Comparison of ENCODE assay signal across 1 cellular context in genomic region chr5:150081541-150082283, GRCh38.
TF ChIP-seq lines count a peak whose summit lies in the region.

No MANE protein-coding gene starts in this region.

TF ChIP-seq in GM12878, 131 proteins besides CTCF, POLR2A, EP300 and RAD21 (continued from another document and continues in another):
- TF ChIP-seq EZH2 (IDR thresholded peaks at IDR 0.05; ENCODE audit: borderline replicate concordance, control insufficient read depth, low read depth, low read length) (no peak), MYC (IDR thresholded peaks at IDR 0.05; ENCODE audit: insufficient read depth, insufficient read length, insufficient replicate concordance, low read length, severe bottlenecking) (no peak), ZNF207 (IDR thresholded peaks at IDR 0.05; ENCODE audit: borderline replicate concordance) (no peak), SREBF2 (IDR thresholded peaks at IDR 0.05; ENCODE audit: low read length) (no peak), PAX5 (IDR thresholded peaks at IDR 0.05; ENCODE audit: borderline replicate concordance, low read depth, low read length) (peak; percentile 82; the same call in 1 of the 2 replicates), RELB (IDR thresholded peaks at IDR 0.05; ENCODE audit: low read depth) (peak; percentile 85), PKNOX1 (IDR thresholded peaks at IDR 0.05) (no peak), YBX1 (IDR thresholded peaks at IDR 0.05) (no peak), EGR1 (IDR thresholded peaks at IDR 0.05; ENCODE audit: borderline replicate concordance in 1 of 2, low read depth in 2 of 2, low read length in 2 of 2) (peak in 1 of 2 experiments; percentile 94; a peak in 2 of 3 replicates), MEF2B (IDR thresholded peaks at IDR 0.05; ENCODE audit: partially characterized antibody, poor library complexity, severe bottlenecking) (peak; percentile 84), MTA3 (IDR thresholded peaks at IDR 0.05; ENCODE audit: borderline replicate concordance, low read length) (no peak; the same call in 1 of the 2 replicates), JUNB (IDR thresholded peaks at IDR 0.05) (no peak), LARP7 (IDR thresholded peaks at IDR 0.05) (peak; percentile 20; the same call in 1 of the 2 replicates), SIN3A (IDR thresholded peaks at IDR 0.05; ENCODE audit: low read depth, low read length) (no peak), NBN (IDR thresholded peaks at IDR 0.05) (peak; percentile 73; the same call in 1 of the 2 replicates), TCF3 (IDR thresholded peaks at IDR 0.05; ENCODE audit: borderline replicate concordance, insufficient read depth, low read depth, low read length) (no peak), SPI1 (IDR thresholded peaks at IDR 0.05; ENCODE audit: borderline replicate concordance, insufficient read depth, low read depth, low read length) (peak; percentile 95), ESRRA (IDR thresholded peaks at IDR 0.05; ENCODE audit: low read length) (no peak), NR2C1 (IDR thresholded peaks at IDR 0.05) (no peak), CREB1 (IDR thresholded peaks at IDR 0.05; ENCODE audit: low read depth) (peak; percentile 65; the same call in 1 of the 2 replicates), IRF4 (IDR thresholded peaks at IDR 0.05; ENCODE audit: low read depth, low read length) (peak; percentile 83), MEF2A (IDR thresholded peaks at IDR 0.05; ENCODE audit: insufficient read depth, low read depth, low read length) (peak; percentile 70), SMAD1 (IDR thresholded peaks at IDR 0.05; ENCODE audit: low read depth, partially characterized antibody) (no peak), SMAD5 (IDR thresholded peaks at IDR 0.05; ENCODE audit: low read depth) (no peak), ZBED1 (IDR thresholded peaks at IDR 0.05; ENCODE audit: borderline replicate concordance) (no peak), ZNF622 (IDR thresholded peaks at IDR 0.05) (no peak), BACH1 (IDR thresholded peaks at IDR 0.05; ENCODE audit: borderline replicate concordance) (peak; percentile 81; the same call in 1 of the 2 replicates), HDGF (IDR thresholded peaks at IDR 0.05) (peak; percentile 73; the same call in 1 of the 2 replicates), MYB (IDR thresholded peaks at IDR 0.05; ENCODE audit: borderline replicate concordance, low read depth, low read length) (no peak), HCFC1 (IDR thresholded peaks at IDR 0.05; ENCODE audit: low read length) (no peak), SREBF1 (IDR thresholded peaks at IDR 0.05; ENCODE audit: low read length) (no peak), POU2F2 (IDR thresholded peaks at IDR 0.05; ENCODE audit: borderline replicate concordance, low read depth, low read length) (0 out of 3 replicates have a peak, but pooled peaks have one; percentile 38), ZNF24 (IDR thresholded peaks at IDR 0.05) (no peak), KAT2A (conservative IDR thresholded peaks at IDR 0.05; ENCODE audit: control insufficient read depth, low read depth, low read length) (no peak), BRCA1 (IDR thresholded peaks at IDR 0.05; ENCODE audit: low read depth, low read length) (no peak), KDM1A (IDR thresholded peaks at IDR 0.05; ENCODE audit: borderline replicate concordance) (no peak), TARDBP (IDR thresholded peaks at IDR 0.05; ENCODE audit: borderline replicate concordance) (no peak), ZNF687 (IDR thresholded peaks at IDR 0.05) (no peak), EED (IDR thresholded peaks at IDR 0.05; ENCODE audit: low read depth) (peak; percentile 94), RUNX3 (IDR thresholded peaks at IDR 0.05; ENCODE audit: low read length) (peak; percentile 63), ZNF384 (IDR thresholded peaks at IDR 0.05; ENCODE audit: borderline replicate concordance, low read depth, low read length) (no peak), NR2F1 (conservative IDR thresholded peaks at IDR 0.05) (peak; percentile 68), HDAC6 (IDR thresholded peaks at IDR 0.05; ENCODE audit: unreplicated experiment) (no peak), SIX5 (IDR thresholded peaks at IDR 0.05; ENCODE audit: low read depth, low read length, severe bottlenecking) (no peak), CREM (IDR thresholded peaks at IDR 0.05; ENCODE audit: low read depth) (peak; percentile 88), PML (IDR thresholded peaks at IDR 0.05; ENCODE audit: low read length) (no peak), BCL11A (IDR thresholded peaks at IDR 0.05; ENCODE audit: low read depth, low read length) (peak; percentile 87; the same call in 1 of the 2 replicates), KLF5 (IDR thresholded peaks at IDR 0.05; ENCODE audit: partially characterized antibody) (no peak), TAF1 (IDR thresholded peaks at IDR 0.05; ENCODE audit: borderline replicate concordance, low read depth, low read length) (no peak), ATF3 (IDR thresholded peaks at IDR 0.05; ENCODE audit: borderline replicate concordance, extremely low read depth, low read depth, low read length) (no peak), HDAC2 (IDR thresholded peaks at IDR 0.05) (no peak), POLR2AphosphoS5 (IDR thresholded peaks at IDR 0.05; ENCODE audit: low read length) (peak; percentile 60; the same call in 1 of the 2 replicates), NRF1 (conservative IDR thresholded peaks at IDR 0.05; ENCODE audit: low read depth, low read length) (no peak)
- TF ChIP-seq, protein P1, sequence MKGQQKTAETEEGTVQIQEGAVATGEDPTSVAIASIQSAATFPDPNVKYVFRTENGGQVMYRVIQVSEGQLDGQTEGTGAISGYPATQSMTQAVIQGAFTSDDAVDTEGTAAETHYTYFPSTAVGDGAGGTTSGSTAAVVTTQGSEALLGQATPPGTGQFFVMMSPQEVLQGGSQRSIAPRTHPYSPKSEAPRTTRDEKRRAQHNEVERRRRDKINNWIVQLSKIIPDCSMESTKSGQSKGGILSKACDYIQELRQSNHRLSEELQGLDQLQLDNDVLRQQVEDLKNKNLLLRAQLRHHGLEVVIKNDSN (IDR thresholded peaks at IDR 0.05; ENCODE audit: borderline replicate concordance, extremely low read length, insufficient read depth, low read depth, low read length), result no peak
- TF ChIP-seq, protein P2, sequence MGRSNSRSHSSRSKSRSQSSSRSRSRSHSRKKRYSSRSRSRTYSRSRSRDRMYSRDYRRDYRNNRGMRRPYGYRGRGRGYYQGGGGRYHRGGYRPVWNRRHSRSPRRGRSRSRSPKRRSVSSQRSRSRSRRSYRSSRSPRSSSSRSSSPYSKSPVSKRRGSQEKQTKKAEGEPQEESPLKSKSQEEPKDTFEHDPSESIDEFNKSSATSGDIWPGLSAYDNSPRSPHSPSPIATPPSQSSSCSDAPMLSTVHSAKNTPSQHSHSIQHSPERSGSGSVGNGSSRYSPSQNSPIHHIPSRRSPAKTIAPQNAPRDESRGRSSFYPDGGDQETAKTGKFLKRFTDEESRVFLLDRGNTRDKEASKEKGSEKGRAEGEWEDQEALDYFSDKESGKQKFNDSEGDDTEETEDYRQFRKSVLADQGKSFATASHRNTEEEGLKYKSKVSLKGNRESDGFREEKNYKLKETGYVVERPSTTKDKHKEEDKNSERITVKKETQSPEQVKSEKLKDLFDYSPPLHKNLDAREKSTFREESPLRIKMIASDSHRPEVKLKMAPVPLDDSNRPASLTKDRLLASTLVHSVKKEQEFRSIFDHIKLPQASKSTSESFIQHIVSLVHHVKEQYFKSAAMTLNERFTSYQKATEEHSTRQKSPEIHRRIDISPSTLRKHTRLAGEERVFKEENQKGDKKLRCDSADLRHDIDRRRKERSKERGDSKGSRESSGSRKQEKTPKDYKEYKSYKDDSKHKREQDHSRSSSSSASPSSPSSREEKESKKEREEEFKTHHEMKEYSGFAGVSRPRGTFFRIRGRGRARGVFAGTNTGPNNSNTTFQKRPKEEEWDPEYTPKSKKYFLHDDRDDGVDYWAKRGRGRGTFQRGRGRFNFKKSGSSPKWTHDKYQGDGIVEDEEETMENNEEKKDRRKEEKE (IDR thresholded peaks at IDR 0.05), result no peak
- TF ChIP-seq, protein P3, sequence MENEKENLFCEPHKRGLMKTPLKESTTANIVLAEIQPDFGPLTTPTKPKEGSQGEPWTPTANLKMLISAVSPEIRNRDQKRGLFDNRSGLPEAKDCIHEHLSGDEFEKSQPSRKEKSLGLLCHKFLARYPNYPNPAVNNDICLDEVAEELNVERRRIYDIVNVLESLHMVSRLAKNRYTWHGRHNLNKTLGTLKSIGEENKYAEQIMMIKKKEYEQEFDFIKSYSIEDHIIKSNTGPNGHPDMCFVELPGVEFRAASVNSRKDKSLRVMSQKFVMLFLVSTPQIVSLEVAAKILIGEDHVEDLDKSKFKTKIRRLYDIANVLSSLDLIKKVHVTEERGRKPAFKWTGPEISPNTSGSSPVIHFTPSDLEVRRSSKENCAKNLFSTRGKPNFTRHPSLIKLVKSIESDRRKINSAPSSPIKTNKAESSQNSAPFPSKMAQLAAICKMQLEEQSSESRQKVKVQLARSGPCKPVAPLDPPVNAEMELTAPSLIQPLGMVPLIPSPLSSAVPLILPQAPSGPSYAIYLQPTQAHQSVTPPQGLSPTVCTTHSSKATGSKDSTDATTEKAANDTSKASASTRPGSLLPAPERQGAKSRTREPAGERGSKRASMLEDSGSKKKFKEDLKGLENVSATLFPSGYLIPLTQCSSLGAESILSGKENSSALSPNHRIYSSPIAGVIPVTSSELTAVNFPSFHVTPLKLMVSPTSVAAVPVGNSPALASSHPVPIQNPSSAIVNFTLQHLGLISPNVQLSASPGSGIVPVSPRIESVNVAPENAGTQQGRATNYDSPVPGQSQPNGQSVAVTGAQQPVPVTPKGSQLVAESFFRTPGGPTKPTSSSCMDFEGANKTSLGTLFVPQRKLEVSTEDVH (IDR thresholded peaks at IDR 0.05; ENCODE audit: low read depth, partially characterized antibody), result no peak
- TF ChIP-seq, protein P4, sequence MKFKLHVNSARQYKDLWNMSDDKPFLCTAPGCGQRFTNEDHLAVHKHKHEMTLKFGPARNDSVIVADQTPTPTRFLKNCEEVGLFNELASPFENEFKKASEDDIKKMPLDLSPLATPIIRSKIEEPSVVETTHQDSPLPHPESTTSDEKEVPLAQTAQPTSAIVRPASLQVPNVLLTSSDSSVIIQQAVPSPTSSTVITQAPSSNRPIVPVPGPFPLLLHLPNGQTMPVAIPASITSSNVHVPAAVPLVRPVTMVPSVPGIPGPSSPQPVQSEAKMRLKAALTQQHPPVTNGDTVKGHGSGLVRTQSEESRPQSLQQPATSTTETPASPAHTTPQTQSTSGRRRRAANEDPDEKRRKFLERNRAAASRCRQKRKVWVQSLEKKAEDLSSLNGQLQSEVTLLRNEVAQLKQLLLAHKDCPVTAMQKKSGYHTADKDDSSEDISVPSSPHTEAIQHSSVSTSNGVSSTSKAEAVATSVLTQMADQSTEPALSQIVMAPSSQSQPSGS (IDR thresholded peaks at IDR 0.05; ENCODE audit: low read length), result peak; percentile 44; the same call in 1 of the 2 replicates
